In the genomic region with DNA sequence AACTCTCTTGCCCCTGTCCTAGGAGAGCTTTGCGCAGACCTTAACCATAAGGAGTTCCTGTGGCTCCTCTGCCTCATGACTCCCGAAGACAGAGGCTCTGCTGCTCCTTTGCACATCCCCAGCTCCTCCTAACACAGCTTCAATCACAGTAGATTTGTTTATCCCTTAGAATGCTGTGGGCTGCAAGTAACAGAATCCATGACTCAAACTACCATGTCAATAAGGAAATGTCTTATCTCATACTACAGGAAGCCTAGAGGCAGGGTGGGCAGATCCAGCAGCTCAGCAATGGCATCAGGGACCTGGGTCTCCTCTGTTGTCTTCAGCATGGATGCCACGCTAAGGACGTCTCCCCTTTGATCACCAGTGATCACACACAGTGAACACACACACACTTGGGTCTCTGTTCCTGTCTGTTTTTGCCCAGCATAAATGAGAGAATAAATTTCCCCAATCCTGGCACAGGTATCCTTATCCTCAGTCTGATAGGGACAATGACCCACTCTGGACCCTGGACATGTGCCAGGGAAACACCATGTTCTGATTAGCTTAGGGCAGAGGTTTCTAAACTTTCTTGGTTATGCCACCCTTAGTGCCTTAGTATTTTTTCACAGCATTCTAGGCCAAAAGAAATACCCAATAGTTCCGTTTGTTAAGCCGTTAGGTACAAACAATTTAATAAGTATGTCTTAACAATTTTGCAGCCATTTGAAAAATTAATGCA, we compare ENCODE assay signal across 1 cellular context.
TF ChIP-seq lines count a peak whose summit lies in the region.

No MANE protein-coding gene starts in this region.

TF ChIP-seq in HCT116, 20 proteins besides CTCF, POLR2A, EP300 and RAD21 (continued from another document):
- TF ChIP-seq ZBTB33 (IDR thresholded peaks at IDR 0.05; ENCODE audit: extremely low read depth, insufficient replicate concordance, low read length) = no peak
- no peak for TF ChIP-seq EZH2 (IDR thresholded peaks at IDR 0.05)
- no peak for TF ChIP-seq CBX3 (IDR thresholded peaks at IDR 0.05; ENCODE audit: low read depth)
- no peak for TF ChIP-seq TCF7L2 (IDR thresholded peaks at IDR 0.05; ENCODE audit: borderline replicate concordance, extremely low read depth, insufficient read depth, insufficient read length)
- TF ChIP-seq SP1 (IDR thresholded peaks at IDR 0.05; ENCODE audit: low read depth) = no peak
- TF ChIP-seq EGR1 (IDR thresholded peaks at IDR 0.05; ENCODE audit: low read depth) = no peak
- no peak for TF ChIP-seq ZFX (IDR thresholded peaks at IDR 0.05)
- TF ChIP-seq SIN3A (IDR thresholded peaks at IDR 0.05; ENCODE audit: low read depth) = no peak
- no peak for TF ChIP-seq MAX (IDR thresholded peaks at IDR 0.05)
- no peak for TF ChIP-seq FOSL1 (IDR thresholded peaks at IDR 0.05; ENCODE audit: low read depth)
- no peak for TF ChIP-seq YY1 (IDR thresholded peaks at IDR 0.05; ENCODE audit: extremely low read depth, insufficient replicate concordance, low read depth, low read length)
- no peak for TF ChIP-seq ELF1 (IDR thresholded peaks at IDR 0.05; ENCODE audit: borderline replicate concordance, low read depth)
- TF ChIP-seq EZH2phosphoT487 (IDR thresholded peaks at IDR 0.05; ENCODE audit: borderline replicate concordance) = no peak
- no peak for TF ChIP-seq POLR2AphosphoS5 (IDR thresholded peaks at IDR 0.05; ENCODE audit: low read depth, low read length)
